ENCODE assay signal across 26 cellular contexts in the genomic region with DNA sequence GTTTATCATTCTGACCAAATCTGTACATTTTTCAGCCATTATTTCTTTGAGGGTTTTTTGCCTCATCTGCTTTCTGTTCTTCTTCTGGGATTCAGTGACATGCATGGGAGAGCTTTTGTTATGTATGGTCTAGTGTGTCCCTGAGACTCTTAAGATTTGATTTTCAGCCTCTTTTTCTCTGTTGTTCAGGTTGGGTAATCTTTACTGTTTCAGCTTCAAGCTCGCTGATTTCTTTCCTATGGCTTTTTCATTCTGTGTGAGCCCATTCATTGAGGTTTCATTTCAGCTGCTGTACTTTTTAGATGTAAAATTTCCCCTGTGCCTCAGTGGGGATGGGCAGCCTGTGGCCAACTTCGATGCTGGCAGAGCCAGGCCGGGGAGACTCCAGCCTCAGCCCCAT. TPM values are rescaled to one million over a fixed set of nuclear protein-coding genes. Genes with fewer than 3 reads are reported as not detected.
DNase-seq lines count a peak whose midpoint lies in the region; ATAC-seq, FAIRE-seq and TF ChIP-seq lines count a peak whose summit lies in the region.
"Had no signal": no experiment of that assay in that cellular context is flagged by ENCODE, and none has a peak within 500 bp of the region (broad histone marks: within the 10 kb centered on the region; RNA-seq: fewer than 3 reads in every experiment).

No MANE protein-coding gene starts in this region.

- no peak for DNase-seq in CD4-positive, CD25-positive, alpha-beta regulatory T cell
- DNase-seq in GM12892 (ENCODE audit: insufficient read length) = no peak
- DNase-seq in mesothelial cell of epicardium (ENCODE audit: low spot score in 2 of 2, unreplicated experiment in 2 of 2) = no peak
- DNase-seq in coronary artery (ENCODE audit: low spot score) = no peak
- no peak for DNase-seq in mesenchymal stem cell
- DNase-seq in NCI-H524 (lab: John Stamatoyannopoulos, UW) = no peak
- DNase-seq: activated CD4-positive, alpha-beta T cell treated with anti-CD3 and anti-CD28 coated beads, Interleukin-2, amount 50 U/mL, for 4 hours; AML-193; amygdala; caudate nucleus; effector CD4-positive, alpha-beta T cell; heart right ventricle; IMR-90; lower lobe of right lung; MM.1S; NCI-H146; small intestine; stimulated activated CD4-positive, alpha-beta T cell treated with anti-CD3 and anti-CD28 coated beads, Interleukin-4, amount 100 ng/mL, for 1 hour had no signal

- H4K91ac ChIP-seq in mesenchymal stem cell (ENCODE audit: low read length) = no peak overlapping the region

- no peak overlapping the region for H3K18ac ChIP-seq in mesenchymal stem cell (ENCODE audit: low read depth in 1 of 2, low read length in 2 of 2)

- no peak for ATAC-seq in CD4-positive, CD25-positive, alpha-beta regulatory T cell (ENCODE audit: low read depth in 2 of 2)
- no peak for ATAC-seq in GM18907 (IDR thresholded peaks at IDR 0.05; ENCODE audit: unreplicated experiment)
- ATAC-seq: activated T-helper 17 cell treated with anti-CD3 and anti-CD28 coated beads, Interleukin-2, amount 50 U/mL, for 72 hours; GM23338; heart right ventricle; lower lobe of right lung; Panc1 had no signal

- no peak overlapping the region for H3K9ac ChIP-seq in mesenchymal stem cell (ENCODE audit: low read length)

- H3K9me3 Mint-ChIP-seq in CD4-positive, CD25-positive, alpha-beta regulatory T cell = no peaks in the 10 kb centered on the region
- H3K9me3 Mint-ChIP-seq in IgD-negative memory B cell (no peaks in the 10 kb centered on the region), mesothelial cell of epicardium (no peaks in the 10 kb centered on the region)
- H3K9me3 Mint-ChIP-seq: activated T-helper 17 cell treated with anti-CD3 and anti-CD28 coated beads, Interleukin-2, amount 50 U/mL, for 72 hours; neural crest cell had no signal

- H3K27ac Mint-ChIP-seq in CD4-positive, CD25-positive, alpha-beta regulatory T cell = peak overlapping the region; percentile 10 to 83 (median 27)
- peak overlapping the region in 2 of 3 donors; percentile 77 to 86 for H3K27ac Mint-ChIP-seq in IgD-negative memory B cell
- peak overlapping the region; percentile 27 for H3K27ac Mint-ChIP-seq in mesothelial cell of epicardium
- H3K27ac Mint-ChIP-seq: activated T-helper 17 cell treated with anti-CD3 and anti-CD28 coated beads, Interleukin-2, amount 50 U/mL, for 72 hours; GM23338 had no signal

- no peak overlapping the region for H2AK5ac ChIP-seq in mesenchymal stem cell (ENCODE audit: low read length, severe bottlenecking)

- H3K4me1 Mint-ChIP-seq in CD4-positive, CD25-positive, alpha-beta regulatory T cell = peaks cover 6 to 69% (median 29%) of the 10 kb centered on the region in 4 donors
- H3K4me1 Mint-ChIP-seq in IgD-negative memory B cell (peaks cover 33 to 42% (median 37%) of the 10 kb centered on the region in 3 donors), mesothelial cell of epicardium (peaks cover 12% of the 10 kb centered on the region)

- no peak overlapping the region for H4K8ac ChIP-seq in mesenchymal stem cell (ENCODE audit: low read length)

- peaks cover 26% of the 10 kb centered on the region for H3K36me3 Mint-ChIP-seq in CD4-positive, CD25-positive, alpha-beta regulatory T cell
- H3K36me3 Mint-ChIP-seq in IgD-negative memory B cell = peaks cover 3% of the 10 kb centered on the region
- peaks cover 28% of the 10 kb centered on the region for H3K36me3 Mint-ChIP-seq in mesothelial cell of epicardium

- TF ChIP-seq CTCF in mesothelial cell of epicardium (IDR thresholded peaks at IDR 0.05; ENCODE audit: unreplicated experiment) = no peak
- no peak for TF ChIP-seq CTCF in coronary artery (IDR thresholded peaks at IDR 0.05)

- peak; percentile 77 for FAIRE-seq in GM12892 (lab: Jason Lieb, UNC)
- FAIRE-seq: G401.6, small intestine had no signal

- H3K4me3 Mint-ChIP-seq in CD4-positive, CD25-positive, alpha-beta regulatory T cell = no peak overlapping the region
- H3K4me3 Mint-ChIP-seq in IgD-negative memory B cell = peak overlapping the region in 2 of 4 donors; percentile 0 to 54
- no peak overlapping the region for H3K4me3 Mint-ChIP-seq in mesothelial cell of epicardium
- H3K4me3 Mint-ChIP-seq: activated T-helper 17 cell treated with anti-CD3 and anti-CD28 coated beads, Interleukin-2, amount 50 U/mL, for 72 hours; GM23338; neural crest cell had no signal

- H3K4me2 ChIP-seq in mesenchymal stem cell (ENCODE audit: low read length, poor library complexity, severe bottlenecking) = no peak overlapping the region
- H3K4me2 ChIP-seq: GM23338 had no signal

- H2BK120ac ChIP-seq in mesenchymal stem cell (ENCODE audit: low read depth, low read length) = no peak overlapping the region

- no peak overlapping the region for H2BK15ac ChIP-seq in mesenchymal stem cell (ENCODE audit: low read depth, poor library complexity, severe bottlenecking)

- no peak overlapping the region for H2BK12ac ChIP-seq in mesenchymal stem cell (ENCODE audit: low read length in 2 of 2)

- H3K14ac ChIP-seq in mesenchymal stem cell (ENCODE audit: low read length in 2 of 2) = no peak overlapping the region

- peaks cover 11% of the 10 kb centered on the region for H3K4me1 ChIP-seq in CD4-positive, CD25-positive, alpha-beta regulatory T cell (ENCODE audit: control insufficient read depth, insufficient read depth, low read length, poor library complexity, severe bottlenecking)
- peaks cover 32% of the 10 kb centered on the region for H3K4me1 ChIP-seq in mesenchymal stem cell (ENCODE audit: control insufficient read depth, insufficient read depth, low read depth, low read length)

- H3K23ac ChIP-seq in mesenchymal stem cell (ENCODE audit: low read length in 2 of 2) = no peak overlapping the region

- H3K79me1 ChIP-seq in mesenchymal stem cell (replicated peaks; ENCODE audit: low read length, poor library complexity, severe bottlenecking) = peaks cover 28% of the 10 kb centered on the region

- H3K27ac ChIP-seq in CD4-positive, CD25-positive, alpha-beta regulatory T cell (ENCODE audit: insufficient read depth, low read length, poor library complexity, severe bottlenecking) = no peak overlapping the region
- H3K27ac ChIP-seq in coronary artery (no peak overlapping the region), mesenchymal stem cell (ENCODE audit: low read length, poor library complexity, severe bottlenecking) (no peak overlapping the region)
- H3K27ac ChIP-seq: HL-60, lower lobe of right lung had no signal

- no peak overlapping the region for H3K4me3 ChIP-seq in CD4-positive, CD25-positive, alpha-beta regulatory T cell (ENCODE audit: low read depth, low read length)
- H3K4me3 ChIP-seq in coronary artery (no peak overlapping the region), mesenchymal stem cell (ENCODE audit: insufficient read depth in 1 of 2, low read depth in 1 of 2, low read length in 2 of 2) (no peak overlapping the region)
- H3K4me3 ChIP-seq: GM23338, heart right ventricle, lower lobe of right lung had no signal

- no peak for TF ChIP-seq POLR2A in GM12892 (IDR thresholded peaks at IDR 0.05; ENCODE audit: low read depth, low read length)

- peaks cover 11% of the 10 kb centered on the region for H3K36me3 ChIP-seq in CD4-positive, CD25-positive, alpha-beta regulatory T cell (ENCODE audit: control insufficient read depth, insufficient read depth, low read length)
- peaks cover 19 to 56% of the 10 kb centered on the region in 2 experiments for H3K36me3 ChIP-seq in mesenchymal stem cell (ENCODE audit: control insufficient read depth in 1 of 2, insufficient read depth in 2 of 2, low read depth in 1 of 2, low read length in 2 of 2)

- no peaks in the 10 kb centered on the region for H3K9me3 ChIP-seq in CD4-positive, CD25-positive, alpha-beta regulatory T cell (ENCODE audit: control insufficient read depth in 2 of 2, low read length in 2 of 2)
- no peaks in the 10 kb centered on the region for H3K9me3 ChIP-seq in mesenchymal stem cell (ENCODE audit: control insufficient read depth, low read length)
- H3K9me3 ChIP-seq: heart right ventricle, lower lobe of right lung had no signal

- 97% methylated on average over 3 of the region's 3 CpGs for WGBS in mesenchymal stem cell

- H3K4ac ChIP-seq in mesenchymal stem cell (ENCODE audit: low read depth in 1 of 2, low read length in 2 of 2) = no peak overlapping the region

- H2AFZ ChIP-seq in mesenchymal stem cell (ENCODE audit: low read depth, low read length) = no peak overlapping the region
- H2AFZ ChIP-seq: GM23338 had no signal

- H3K27me3 Mint-ChIP-seq in CD4-positive, CD25-positive, alpha-beta regulatory T cell = no peaks in the 10 kb centered on the region
- H3K27me3 Mint-ChIP-seq in IgD-negative memory B cell = no peaks in the 10 kb centered on the region
- H3K27me3 Mint-ChIP-seq in mesothelial cell of epicardium (ENCODE audit: low read depth) = no peaks in the 10 kb centered on the region
- H3K27me3 Mint-ChIP-seq: activated T-helper 17 cell treated with anti-CD3 and anti-CD28 coated beads, Interleukin-2, amount 50 U/mL, for 72 hours had no signal

- no peak overlapping the region for H2BK5ac ChIP-seq in mesenchymal stem cell (ENCODE audit: low read depth, low read length, poor library complexity, severe bottlenecking)

- no peaks in the 10 kb centered on the region for H3K27me3 ChIP-seq in CD4-positive, CD25-positive, alpha-beta regulatory T cell (ENCODE audit: control insufficient read depth, insufficient read depth, low read length)
- no peaks in the 10 kb centered on the region for H3K27me3 ChIP-seq in mesenchymal stem cell (ENCODE audit: control insufficient read depth in 1 of 2, insufficient read depth in 1 of 2, low read length in 2 of 2)
- H3K27me3 ChIP-seq: heart right ventricle had no signal

RNA-seq across cellular contexts. Expression of a gene that starts 38.1 kb away (rescaled TPM):
- total RNA-seq in CD4-positive, CD25-positive, alpha-beta regulatory T cell = 55.1 TPM
- 1 to 10 TPM; 1.8 to 4.1 (median 2.3) TPM for polyA plus RNA-seq in CD4-positive, CD25-positive, alpha-beta regulatory T cell
- polyA plus RNA-seq in GM12892 (2012; ENCODE audit: missing spikeins) = 7.0 TPM
- 2.3 TPM for polyA plus RNA-seq in IgD-negative memory B cell
- 54.6 to 57.3 TPM (median 56.7 TPM) in 3 replicates for total RNA-seq in mesothelial cell of epicardium
- 12.9 TPM for polyA plus RNA-seq in mesenchymal stem cell (2013, experiment 1 of 2)
- 12.3 TPM for polyA plus RNA-seq in mesenchymal stem cell (2013, experiment 2 of 2)

RNA-seq across cellular contexts. Expression of a gene that starts 55.2 kb away (rescaled TPM):
- total RNA-seq in CD4-positive, CD25-positive, alpha-beta regulatory T cell = 130 TPM
- 10 to 100 TPM; 36.3 to 51.9 (median 44.7) TPM for polyA plus RNA-seq in CD4-positive, CD25-positive, alpha-beta regulatory T cell
- 13.9 TPM for polyA plus RNA-seq in GM12892 (2012; ENCODE audit: missing spikeins)
- 37.7 TPM for polyA plus RNA-seq in IgD-negative memory B cell
- 35.6 to 40.9 TPM (median 36.2 TPM) in 3 replicates for total RNA-seq in mesothelial cell of epicardium
- 30.2 TPM for polyA plus RNA-seq in mesenchymal stem cell (2013, experiment 1 of 2)
- polyA plus RNA-seq in mesenchymal stem cell (2013, experiment 2 of 2) = 30.0 TPM

Comparison
In these comparisons a context has a peak if more than half of its experiments do, and no peak if none do; other contexts are left out.
1. H3K27ac Mint-ChIP-seq: peak in every context shown above with its lines; median percentile 82 in IgD-negative memory B cell; 27 in CD4-positive, CD25-positive, alpha-beta regulatory T cell; 27 in mesothelial cell of epicardium.